Comparison of ENCODE assay signal across 1 cellular context in the genomic region with DNA sequence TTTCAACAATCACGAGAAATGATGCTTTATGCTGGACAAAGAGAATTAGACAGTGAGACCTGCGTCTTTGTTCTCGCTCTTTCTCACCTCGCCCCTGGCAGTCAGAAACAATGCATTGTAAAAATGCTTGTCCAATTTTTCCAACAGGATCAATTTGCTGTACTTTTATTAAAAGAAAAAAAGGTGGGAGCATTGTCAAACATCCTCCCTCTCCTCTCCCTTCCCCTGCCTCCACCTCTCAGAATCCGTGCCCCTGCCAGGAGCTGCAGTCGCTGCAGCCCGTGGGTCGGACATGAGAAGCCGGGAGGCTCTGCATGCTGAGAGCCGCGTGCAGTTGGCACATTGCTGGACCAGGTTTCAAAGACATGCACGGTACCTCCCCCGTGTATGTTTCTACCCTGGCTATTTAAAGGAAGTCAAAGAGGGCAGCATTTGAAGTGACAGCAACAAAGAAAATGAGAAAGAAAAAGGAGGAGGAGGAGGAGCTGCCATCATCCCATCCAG.
TF ChIP-seq lines count a peak whose summit lies in the region.

No MANE protein-coding gene starts in this region.

TF ChIP-seq in WTC11, 78 proteins besides CTCF, POLR2A, EP300 and RAD21 (continued from another document):
- TF ChIP-seq, protein P1, sequence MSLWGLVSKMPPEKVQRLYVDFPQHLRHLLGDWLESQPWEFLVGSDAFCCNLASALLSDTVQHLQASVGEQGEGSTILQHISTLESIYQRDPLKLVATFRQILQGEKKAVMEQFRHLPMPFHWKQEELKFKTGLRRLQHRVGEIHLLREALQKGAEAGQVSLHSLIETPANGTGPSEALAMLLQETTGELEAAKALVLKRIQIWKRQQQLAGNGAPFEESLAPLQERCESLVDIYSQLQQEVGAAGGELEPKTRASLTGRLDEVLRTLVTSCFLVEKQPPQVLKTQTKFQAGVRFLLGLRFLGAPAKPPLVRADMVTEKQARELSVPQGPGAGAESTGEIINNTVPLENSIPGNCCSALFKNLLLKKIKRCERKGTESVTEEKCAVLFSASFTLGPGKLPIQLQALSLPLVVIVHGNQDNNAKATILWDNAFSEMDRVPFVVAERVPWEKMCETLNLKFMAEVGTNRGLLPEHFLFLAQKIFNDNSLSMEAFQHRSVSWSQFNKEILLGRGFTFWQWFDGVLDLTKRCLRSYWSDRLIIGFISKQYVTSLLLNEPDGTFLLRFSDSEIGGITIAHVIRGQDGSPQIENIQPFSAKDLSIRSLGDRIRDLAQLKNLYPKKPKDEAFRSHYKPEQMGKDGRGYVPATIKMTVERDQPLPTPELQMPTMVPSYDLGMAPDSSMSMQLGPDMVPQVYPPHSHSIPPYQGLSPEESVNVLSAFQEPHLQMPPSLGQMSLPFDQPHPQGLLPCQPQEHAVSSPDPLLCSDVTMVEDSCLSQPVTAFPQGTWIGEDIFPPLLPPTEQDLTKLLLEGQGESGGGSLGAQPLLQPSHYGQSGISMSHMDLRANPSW (CRISPR knock-in tag; conservative IDR thresholded peaks at IDR 0.05; ENCODE audit: low read depth): no peak
- TF ChIP-seq NFE2L1 (CRISPR knock-in tag; IDR thresholded peaks at IDR 0.05) (no peak), MYBL2 (CRISPR knock-in tag; IDR thresholded peaks at IDR 0.05) (no peak)
